Comparison of ENCODE assay signal across 28 cellular contexts in genomic region chr11:33033493-33033892, GRCh38.
"Had no signal": no experiment of that assay in that cellular context is flagged by ENCODE, and none has a peak within 500 bp of the region (broad histone marks: within the 10 kb centered on the region; RNA-seq: fewer than 3 reads in every experiment).

No MANE protein-coding gene starts in this region.

- H2AFZ ChIP-seq: hepatocyte, neural progenitor cell had no signal

- FAIRE-seq: kidney had no signal

- DNase-seq: kidney; left colon; left lung; lower lobe of right lung; mammary epithelial cell; mesenchymal stem cell; naive B cell; natural killer cell; nephron progenitor cell; occipital lobe; stimulated activated CD4-positive, alpha-beta T cell treated with anti-CD3 and anti-CD28 coated beads, Interleukin-12 subunit alpha, Interleukin-12 subunit beta, amount 100 ng/mL, for 4 hours; stimulated activated CD4-positive, alpha-beta T cell treated with anti-CD3 and anti-CD28 coated beads, Interleukin-15, amount 100 ng/mL, for 24 hours; stimulated activated CD4-positive, alpha-beta T cell treated with anti-CD3 and anti-CD28 coated beads, Interleukin-2, amount 100 ng/mL, for 24 hours; stimulated activated CD4-positive, alpha-beta T cell treated with anti-CD3 and anti-CD28 coated beads, Interleukin-4, amount 100 ng/mL, for 1 hour; stimulated activated naive B cell treated with anti-CD40 and anti-IgM and Interleukin-4, amounts not matched to agents 10 μg/mL and 1 μg/mL and 100 μg/mL, for 72 hours; stimulated activated naive CD8-positive, alpha-beta T cell treated with anti-CD3 and anti-CD28 coated beads, Interleukin-15, Interleukin-2, amounts not matched to agents 100 U/mL and 50 U/mL, for 24 hours; stomach; testis; thyroid gland; transverse colon; upper lobe of left lung had no signal

- H3K36me3 ChIP-seq: left lung, lower lobe of right lung, neural progenitor cell, neutrophil, right atrium auricular region, stomach, thyroid gland, upper lobe of left lung, vagina had no signal

- H3K9me3 ChIP-seq: left lung, lower lobe of right lung, neutrophil, right atrium auricular region, stomach, testis, thyroid gland, transverse colon, upper lobe of left lung, vagina had no signal

- ATAC-seq: left colon; left lung; lower lobe of right lung; natural killer cell; sciatic nerve; stimulated activated naive B cell treated with anti-CD40 and anti-IgM and Interleukin-4, amounts not matched to agents 10 μg/mL and 1 μg/mL and 100 μg/mL, for 72 hours; stimulated activated naive CD8-positive, alpha-beta T cell treated with anti-CD3 and anti-CD28 coated beads, Interleukin-15, Interleukin-2, amounts not matched to agents 100 U/mL and 50 U/mL, for 24 hours had no signal

- H3K79me2 ChIP-seq: hepatocyte had no signal

- H3K27ac ChIP-seq: hepatocyte, left lung, lower lobe of right lung, neural progenitor cell, neutrophil, right atrium auricular region, skin epidermis, stomach, testis, thyroid gland, transverse colon, upper lobe of left lung, vagina had no signal

- H3K4me3 ChIP-seq: hepatocyte, left lung, lower lobe of right lung, neural progenitor cell, right atrium auricular region, skin epidermis, stomach, testis, thyroid gland, transverse colon, upper lobe of left lung, vagina had no signal

- H3K27me3 ChIP-seq: hepatocyte, left lung, neural progenitor cell, neutrophil, right atrium auricular region, stomach, testis, thyroid gland, transverse colon, upper lobe of left lung, vagina had no signal

- H3K4me2 ChIP-seq: hepatocyte, neural progenitor cell had no signal

- H3K9ac ChIP-seq: neural progenitor cell had no signal

- H3K4me1 ChIP-seq: lower lobe of right lung, neural progenitor cell, right atrium auricular region, testis, thyroid gland, vagina had no signal
